Comparison of ENCODE assay signal across 1 cellular context in genomic region chr10:61845950-61846268, GRCh38.
TF ChIP-seq lines count a peak whose summit lies in the region.

No MANE protein-coding gene starts in this region.

TF ChIP-seq in HEK293, 187 proteins besides CTCF, POLR2A, EP300 and RAD21 (continued from another document):
- TF ChIP-seq PRDM4 (tag by site-specific recombination; IDR thresholded peaks at IDR 0.05) (no peak), ZIC2 (tag by site-specific recombination; IDR thresholded peaks at IDR 0.05) (peak; percentile 27; the same call in 1 of the 2 replicates), ZNF670 (tag by site-specific recombination; IDR thresholded peaks at IDR 0.05; ENCODE audit: low read depth) (no peak), TCF7L2 (IDR thresholded peaks at IDR 0.05; ENCODE audit: borderline replicate concordance, low read depth, low read length) (no peak), REPIN1 (tag by site-specific recombination; IDR thresholded peaks at IDR 0.05; ENCODE audit: low read depth) (no peak), ZBTB49 (tag by site-specific recombination; IDR thresholded peaks at IDR 0.05; ENCODE audit: low read depth) (no peak), ZNF792 (tag by site-specific recombination; IDR thresholded peaks at IDR 0.05) (no peak), ZNF223 (tag by site-specific recombination; IDR thresholded peaks at IDR 0.05) (no peak), ZNF645 (tag by site-specific recombination; IDR thresholded peaks at IDR 0.05) (no peak), ZNF416 (tag by site-specific recombination; IDR thresholded peaks at IDR 0.05) (no peak), PATZ1 (tag by site-specific recombination; IDR thresholded peaks at IDR 0.05) (no peak), BCL11B (tag by site-specific recombination; IDR thresholded peaks at IDR 0.05; ENCODE audit: low read depth) (no peak), ZNF776 (tag by site-specific recombination; IDR thresholded peaks at IDR 0.05; ENCODE audit: borderline replicate concordance) (no peak), SP3 (tag by site-specific recombination; IDR thresholded peaks at IDR 0.05) (no peak), ZNF558 (tag by site-specific recombination; IDR thresholded peaks at IDR 0.05) (no peak), ZNF677 (tag by site-specific recombination; IDR thresholded peaks at IDR 0.05) (no peak)
